8 cellular contexts compared by ENCODE assay signal in the genomic region with DNA sequence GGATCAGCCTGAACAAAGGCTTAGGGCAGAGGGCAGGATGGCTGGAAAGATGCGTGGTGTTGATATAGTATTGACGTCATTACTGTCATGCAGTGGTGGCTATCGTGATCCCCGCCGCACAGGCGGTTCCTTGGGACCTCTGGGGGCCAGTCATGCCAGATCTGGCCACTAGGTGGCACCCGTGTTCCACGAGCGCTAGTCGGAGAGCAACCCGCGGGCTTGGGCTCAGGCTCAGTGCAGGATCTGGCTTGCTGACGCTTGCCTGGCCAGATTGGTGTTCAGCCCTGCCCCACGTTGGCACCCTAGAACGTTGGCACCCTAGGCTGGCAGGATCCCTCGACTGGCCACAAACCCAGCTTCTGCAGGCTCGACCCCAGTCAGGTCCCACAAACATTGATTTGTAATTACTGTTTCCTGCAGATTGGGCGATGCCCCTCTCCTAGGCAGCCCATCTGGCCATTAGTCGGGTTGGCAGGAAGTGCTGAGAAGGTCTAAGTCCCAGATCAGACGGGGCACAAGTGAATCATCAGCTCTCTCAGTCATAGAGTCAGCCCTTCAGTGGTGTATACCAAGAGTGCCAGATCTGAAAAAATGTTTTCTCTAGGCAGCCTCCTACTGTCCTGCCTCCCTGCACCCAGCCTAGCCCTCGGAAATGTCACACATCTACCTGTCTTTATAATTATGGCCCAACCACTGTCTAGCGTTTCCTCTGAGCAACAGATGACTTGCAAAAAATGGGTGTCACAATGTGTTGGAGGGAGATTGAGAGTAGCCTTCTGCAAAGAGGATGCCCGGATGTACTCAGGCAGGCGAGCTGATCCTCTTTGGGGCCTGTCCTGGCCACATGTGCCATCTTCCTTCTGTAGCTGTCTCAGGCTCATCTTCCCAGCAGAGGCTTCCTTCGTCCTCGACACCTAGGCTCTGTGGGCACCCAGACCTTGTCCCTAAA.
DNase-seq lines count a peak whose midpoint lies in the region; ATAC-seq lines count a peak whose summit lies in the region.

No MANE protein-coding gene starts in this region.

- peak; percentile 50 for DNase-seq in Caki2 (ENCODE audit: low read depth)
- DNase-seq in NOMO-1 treated with dmso at 0.1 percent for 144 hours (lab: John Stamatoyannopoulos, UW; ENCODE audit: unreplicated experiment), result peak; percentile 51
- DNase-seq in activated CD8-positive, alpha-beta memory T cell treated with anti-CD3 and anti-CD28 coated beads, Interleukin-2, amount 50 U/mL, for 24 hours (ENCODE audit: extremely low read depth), result peak; percentile 62
- DNase-seq in epithelial cell of prostate (ENCODE audit: low read depth, low spot score), result peak; percentile 36
- DNase-seq in naive thymus-derived CD4-positive, alpha-beta T cell, result peak; percentile 58 to 87 (median 74)
- DNase-seq in stimulated activated effector memory CD8-positive, alpha-beta T cell treated with anti-CD3 and anti-CD28 coated beads, Interleukin-12 subunit alpha, Interleukin-12 subunit beta, amount 100 ng/mL, for 72 hours (ENCODE audit: low spot score in 2 of 2), result peak; percentile 90 to 94

- in situ Hi-C loops in Caki2 (cut with HindIII; ENCODE audit: low pct_unique_long_range_greater_than_20kb, low sequenced_read_pairs), result no loop called here

- H3K4me3 Mint-ChIP-seq in naive thymus-derived CD4-positive, alpha-beta T cell, result peak overlapping the region in 3 of 10 donors; percentile 12 to 26 (median 21)
- peak overlapping the region; percentile 8 for H3K4me3 Mint-ChIP-seq in stimulated activated effector memory CD8-positive, alpha-beta T cell treated with anti-CD3 and anti-CD28 coated beads, Interleukin-12 subunit alpha, Interleukin-12 subunit beta, amount 100 ng/mL, for 72 hours

- POLR2A ChIA-PET in naive thymus-derived CD4-positive, alpha-beta T cell (lab: Charles Lee), result no interaction called here

- peaks cover 0 to 13% (median 10%) of the 10 kb centered on the region in 7 donors for H3K4me1 Mint-ChIP-seq in naive thymus-derived CD4-positive, alpha-beta T cell
- peaks cover 15% of the 10 kb centered on the region for H3K4me1 Mint-ChIP-seq in stimulated activated effector memory CD8-positive, alpha-beta T cell treated with anti-CD3 and anti-CD28 coated beads, Interleukin-12 subunit alpha, Interleukin-12 subunit beta, amount 100 ng/mL, for 72 hours

- ATAC-seq in GM19467 (IDR thresholded peaks at IDR 0.05; ENCODE audit: unreplicated experiment), result peak; percentile 98
- ATAC-seq in HG03565 (IDR thresholded peaks at IDR 0.05; ENCODE audit: unreplicated experiment), result peak; percentile 94
- peak; percentile 93 for ATAC-seq in naive thymus-derived CD4-positive, alpha-beta T cell
- ATAC-seq in stimulated activated effector memory CD8-positive, alpha-beta T cell treated with anti-CD3 and anti-CD28 coated beads, Interleukin-12 subunit alpha, Interleukin-12 subunit beta, amount 100 ng/mL, for 72 hours, result peak; percentile 92

- H3K9me3 ChIP-seq in naive thymus-derived CD4-positive, alpha-beta T cell (ENCODE audit: control insufficient read depth in 2 of 3, low read length in 3 of 3), result no peaks in the 10 kb centered on the region

- H3K27ac Mint-ChIP-seq in naive thymus-derived CD4-positive, alpha-beta T cell, result peak overlapping the region in 1 of 9 donors; percentile 52
- H3K27ac Mint-ChIP-seq in stimulated activated effector memory CD8-positive, alpha-beta T cell treated with anti-CD3 and anti-CD28 coated beads, Interleukin-12 subunit alpha, Interleukin-12 subunit beta, amount 100 ng/mL, for 72 hours, result no peak overlapping the region

- H3K4me1 ChIP-seq in naive thymus-derived CD4-positive, alpha-beta T cell (ENCODE audit: control insufficient read depth in 2 of 2, insufficient read depth in 2 of 2, low read length in 2 of 2), result peaks cover 0 to 6% of the 10 kb centered on the region in 2 donors

- no peaks in the 10 kb centered on the region for H3K36me3 ChIP-seq in naive thymus-derived CD4-positive, alpha-beta T cell (ENCODE audit: control insufficient read depth in 2 of 3, insufficient read depth in 3 of 3, low read length in 3 of 3)

- intact Hi-C loops in naive thymus-derived CD4-positive, alpha-beta T cell (cut with micrococcal nuclease), result loop anchor here (1.0 to 10.0 kb wide), 7 partner anchors 68 to 1742 kb away; no protein-coding TSS in a partner anchor

- H3K27ac ChIP-seq in epithelial cell of prostate, result no peak overlapping the region
- no peak overlapping the region for H3K27ac ChIP-seq in naive thymus-derived CD4-positive, alpha-beta T cell (ENCODE audit: low read depth, low read length)

- H3K9me3 Mint-ChIP-seq in naive thymus-derived CD4-positive, alpha-beta T cell, result peaks cover 0 to 1% (median 0%) of the 10 kb centered on the region in 11 donors
- H3K9me3 Mint-ChIP-seq in stimulated activated effector memory CD8-positive, alpha-beta T cell treated with anti-CD3 and anti-CD28 coated beads, Interleukin-12 subunit alpha, Interleukin-12 subunit beta, amount 100 ng/mL, for 72 hours, result no peaks in the 10 kb centered on the region

- peaks cover 0 to 5% of the 10 kb centered on the region in 2 donors for H3K27me3 ChIP-seq in naive thymus-derived CD4-positive, alpha-beta T cell (ENCODE audit: control insufficient read depth in 2 of 2, insufficient read depth in 2 of 2, low read length in 2 of 2)

- CTCF ChIA-PET in naive thymus-derived CD4-positive, alpha-beta T cell (lab: Charles Lee), result interaction anchor here (0.8 to 1.1 kb wide), 4 partner anchors 66 to 418 kb away, joined by 3 to 7 read pairs (median 3); no protein-coding TSS in a partner anchor

- H3K36me3 Mint-ChIP-seq in naive thymus-derived CD4-positive, alpha-beta T cell, result no peaks in the 10 kb centered on the region
- H3K36me3 Mint-ChIP-seq in stimulated activated effector memory CD8-positive, alpha-beta T cell treated with anti-CD3 and anti-CD28 coated beads, Interleukin-12 subunit alpha, Interleukin-12 subunit beta, amount 100 ng/mL, for 72 hours, result no peaks in the 10 kb centered on the region

- no peak overlapping the region for H3K4me3 ChIP-seq in naive thymus-derived CD4-positive, alpha-beta T cell (ENCODE audit: low read length)

- H3K27me3 Mint-ChIP-seq in naive thymus-derived CD4-positive, alpha-beta T cell, result peaks cover 5 to 15% (median 9%) of the 10 kb centered on the region in 5 donors

Comparison
In these comparisons a context has a peak if more than half of its experiments do, and no peak if none do; other contexts are left out.
1. DNase-seq: peak in every context shown above with its lines; median percentile 92 in stimulated activated effector memory CD8-positive, alpha-beta T cell treated with anti-CD3 and anti-CD28 coated beads, Interleukin-12 subunit alpha, Interleukin-12 subunit beta, amount 100 ng/mL, for 72 hours; 74 in naive thymus-derived CD4-positive, alpha-beta T cell; 62 in activated CD8-positive, alpha-beta memory T cell treated with anti-CD3 and anti-CD28 coated beads, Interleukin-2, amount 50 U/mL, for 24 hours; 51 in NOMO-1 treated with dmso at 0.1 percent for 144 hours; 50 in Caki2; 36 in epithelial cell of prostate.